ENCODE assay signal across 8 cellular contexts in genomic region chr20:43840382-43841070, GRCh38.
DNase-seq lines count a peak whose midpoint lies in the region; ATAC-seq and TF ChIP-seq lines count a peak whose summit lies in the region.

No MANE protein-coding gene starts in this region.

- DNase-seq in GM10266 (ENCODE audit: extremely low spot score) (peak; percentile 67), LHCN-M2 (ENCODE audit: low read depth) (peak; percentile 36), dedifferentiated amniotic fluid mesenchymal stem cell (ENCODE audit: extremely low spot score) (no peak), NCI-H1694 treated with DMSO at 0.1 percent for 48 hours (lab: John Stamatoyannopoulos, UW) (no peak)
- peak; percentile 53 for DNase-seq in activated CD4-positive, alpha-beta T cell treated with anti-CD3 and anti-CD28 coated beads for 48 hours
- DNase-seq in central memory CD4-positive, alpha-beta T cell = no peak

- H3K4me3 ChIP-seq in gastroesophageal sphincter = no peak overlapping the region

- H3K27ac ChIP-seq in gastroesophageal sphincter = no peak overlapping the region

- ATAC-seq in gastroesophageal sphincter (no peak), GM19035 (IDR thresholded peaks at IDR 0.05; ENCODE audit: unreplicated experiment) (no peak)

- H3K4me1 ChIP-seq in gastroesophageal sphincter = peaks cover 0 to 13% (median 0%) of the 10 kb centered on the region in 3 donors

- WGBS in gastroesophageal sphincter (ENCODE audit: low coverage in 1 of 2), 2 donors = 59 to 76% methylated on average over 9 to 11 of the region's 11 CpGs

- H3K36me3 ChIP-seq in gastroesophageal sphincter = no peaks in the 10 kb centered on the region

- no peak for TF ChIP-seq EP300 in gastroesophageal sphincter (IDR thresholded peaks at IDR 0.05)

- peak; percentile 53 for TF ChIP-seq CTCF in GM10266 (IDR thresholded peaks at IDR 0.05; ENCODE audit: control insufficient read depth, insufficient read depth, low read depth, missing control alignments)
- peak in 3 of 4 experiments; percentile 9 to 43 (median 17) for TF ChIP-seq CTCF in gastroesophageal sphincter (IDR thresholded peaks at IDR 0.05)

- H3K9me3 ChIP-seq in gastroesophageal sphincter = no peaks in the 10 kb centered on the region

- TF ChIP-seq POLR2A in gastroesophageal sphincter (IDR thresholded peaks at IDR 0.05) = no peak

- H3K27me3 ChIP-seq in gastroesophageal sphincter = no peaks in the 10 kb centered on the region

Comparison
In these comparisons a context has a peak if more than half of its experiments do, and no peak if none do; other contexts are left out.
1. DNase-seq: peak in GM10266 (single experiment), LHCN-M2 (single experiment) and activated CD4-positive, alpha-beta T cell treated with anti-CD3 and anti-CD28 coated beads for 48 hours (single experiment); none in dedifferentiated amniotic fluid mesenchymal stem cell (single experiment), central memory CD4-positive, alpha-beta T cell (single experiment) and NCI-H1694 treated with DMSO at 0.1 percent for 48 hours (single experiment).